In genomic region chrX:39811391-39811790, GRCh38 we compare ENCODE assay signal across 1 cellular context.
TF ChIP-seq lines count a peak whose summit lies in the region.

No MANE protein-coding gene starts in this region.

TF ChIP-seq in WTC11, 78 proteins besides CTCF, POLR2A, EP300 and RAD21 (continued from another document):
- TF ChIP-seq AFF4 (CRISPR knock-in tag; IDR thresholded peaks at IDR 0.05; ENCODE audit: borderline replicate concordance) (no peak), ZNF425 (CRISPR knock-in tag; conservative IDR thresholded peaks at IDR 0.05) (no peak), GTF2I (CRISPR knock-in tag; conservative IDR thresholded peaks at IDR 0.05) (no peak), AR (CRISPR knock-in tag; IDR thresholded peaks at IDR 0.05) (no peak), SOX15 (CRISPR knock-in tag; IDR thresholded peaks at IDR 0.05) (no peak)
